3 cellular contexts compared by ENCODE assay signal in the genomic region with DNA sequence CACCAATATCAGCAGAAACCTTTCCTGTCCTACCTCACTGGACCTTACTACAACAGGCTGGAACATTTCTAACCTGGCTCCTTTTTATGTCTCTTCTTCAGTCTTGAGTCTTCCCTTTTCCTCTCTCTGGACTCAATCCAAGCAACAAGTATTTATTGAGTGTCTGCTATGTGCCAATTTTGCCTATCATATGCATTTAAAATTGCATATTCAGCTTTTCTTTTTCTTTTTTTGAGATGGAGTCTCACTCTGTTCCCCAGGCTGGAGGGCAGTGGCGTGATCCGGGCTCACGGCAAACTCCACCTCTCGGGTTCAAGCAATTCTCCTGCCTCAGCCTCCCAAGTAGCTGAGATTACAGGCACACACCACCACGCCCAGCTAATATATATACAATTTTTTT.
TF ChIP-seq lines count a peak whose summit lies in the region.

No MANE protein-coding gene starts in this region.

TF ChIP-seq in A549, 52 proteins besides CTCF, POLR2A, EP300 and RAD21:
- TF ChIP-seq BCL3 (IDR thresholded peaks at IDR 0.05) (no peak), MAFK (IDR thresholded peaks at IDR 0.05; ENCODE audit: partially characterized antibody) (peak; percentile 72), ZSCAN20 (CRISPR knock-in tag; IDR thresholded peaks at IDR 0.05) (no peak)

TF ChIP-seq in K562, 482 proteins besides CTCF, POLR2A, EP300 and RAD21 (continued from another document):
- no peak for TF ChIP-seq EGR1 (conservative IDR thresholded peaks at IDR 0.05)
TF ChIP-seq in K562: peak in this region for 3.

TF ChIP-seq in SK-N-SH treated with all-trans-retinoic acid at 6 μM for 48 hours, 23 proteins besides CTCF, POLR2A, EP300 and RAD21 (continued from another document):
- TF ChIP-seq ZC3H10 (CRISPR knock-in tag; IDR thresholded peaks at IDR 0.05) (no peak), BACH2 (CRISPR knock-in tag; IDR thresholded peaks at IDR 0.05; ENCODE audit: borderline replicate concordance) (no peak), SNAI2 (CRISPR knock-in tag; IDR thresholded peaks at IDR 0.05) (no peak), ZNF565 (CRISPR knock-in tag; conservative IDR thresholded peaks at IDR 0.05; ENCODE audit: low read depth) (no peak), TCF4 (CRISPR knock-in tag; IDR thresholded peaks at IDR 0.05; ENCODE audit: borderline replicate concordance) (no peak), GLIS3 (CRISPR knock-in tag; IDR thresholded peaks at IDR 0.05) (no peak)
TF ChIP-seq in SK-N-SH treated with all-trans-retinoic acid at 6 μM for 48 hours: peak in this region for 0.
